1 cellular context compared by ENCODE assay signal in the genomic region with DNA sequence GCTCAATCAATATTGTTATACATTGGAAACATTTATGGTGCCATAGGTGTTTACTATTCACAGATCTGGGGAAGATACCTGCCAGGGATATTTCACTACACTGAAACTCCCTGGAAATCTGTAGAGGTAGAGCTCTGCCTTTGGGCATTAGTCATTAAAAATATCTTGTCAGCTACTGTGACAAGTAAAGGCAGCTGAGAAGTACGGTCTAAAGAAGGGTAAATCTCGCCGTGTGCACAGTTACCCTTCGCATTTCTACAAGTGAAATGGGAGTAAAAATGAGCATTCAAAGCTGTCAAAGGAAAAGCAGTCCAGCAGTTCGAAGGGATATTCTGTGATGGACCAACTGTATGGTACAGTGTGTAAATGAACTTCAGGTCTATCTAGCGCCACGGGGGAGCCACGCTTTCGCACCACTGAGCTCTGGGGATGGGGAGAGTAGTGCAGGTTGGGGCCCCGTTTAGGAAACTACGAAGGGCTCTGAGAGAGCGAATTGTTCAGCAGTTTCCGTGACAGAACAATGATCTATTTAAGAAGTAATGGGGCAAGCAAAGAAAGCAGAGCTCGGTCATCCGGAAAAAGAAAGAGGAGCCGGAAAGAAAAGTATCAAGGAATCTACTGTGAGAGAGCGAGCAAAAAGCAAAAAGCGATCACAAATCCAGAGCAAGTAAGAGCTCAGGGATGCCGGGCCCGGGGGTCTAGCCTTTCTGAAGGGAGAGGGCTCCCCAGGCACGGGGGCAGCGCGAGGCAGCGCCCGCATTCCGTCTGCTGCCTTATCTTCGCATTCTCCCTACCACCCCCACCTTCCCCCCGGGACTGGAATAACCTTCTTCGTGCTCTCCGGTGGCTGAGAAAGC.
TF ChIP-seq lines count a peak whose summit lies in the region.

No MANE protein-coding gene starts in this region.

TF ChIP-seq in endothelial cell of umbilical vein, 7 proteins besides CTCF, POLR2A, EP300 and RAD21:
- TF ChIP-seq FOS (IDR thresholded peaks at IDR 0.05; ENCODE audit: borderline replicate concordance, insufficient read depth, low read length) (no peak), EZH2 (IDR thresholded peaks at IDR 0.05; ENCODE audit: borderline replicate concordance, low read depth, low read length, severe bottlenecking) (no peak), GATA2 (IDR thresholded peaks at IDR 0.05; ENCODE audit: insufficient read depth, insufficient read length, low read depth, low read length) (no peak), POLR2AphosphoS5 (IDR thresholded peaks at IDR 0.05; ENCODE audit: insufficient read depth, low read depth, low read length) (no peak), JUN (IDR thresholded peaks at IDR 0.05; ENCODE audit: borderline replicate concordance, insufficient read depth, insufficient read length, low read depth) (no peak), MYC (IDR thresholded peaks at IDR 0.05; ENCODE audit: low read depth, low read length) (no peak)
- TF ChIP-seq, protein P1, sequence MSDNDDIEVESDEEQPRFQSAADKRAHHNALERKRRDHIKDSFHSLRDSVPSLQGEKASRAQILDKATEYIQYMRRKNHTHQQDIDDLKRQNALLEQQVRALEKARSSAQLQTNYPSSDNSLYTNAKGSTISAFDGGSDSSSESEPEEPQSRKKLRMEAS (IDR thresholded peaks at IDR 0.05; ENCODE audit: insufficient read depth, insufficient read length): no peak
